In genomic region chr2:44936715-44937687, GRCh38 we compare ENCODE assay signal across 15 cellular contexts. TPM values are rescaled to one million over a fixed set of nuclear protein-coding genes. Genes with fewer than 3 reads are reported as not detected.
DNase-seq lines count a peak whose midpoint lies in the region; ATAC-seq, FAIRE-seq and TF ChIP-seq lines count a peak whose summit lies in the region.
"Had no signal": no experiment of that assay in that cellular context is flagged by ENCODE, and none has a peak within 500 bp of the region (broad histone marks: within the 10 kb centered on the region; RNA-seq: fewer than 3 reads in every experiment).

No MANE protein-coding gene starts in this region.

- H3K9me3 Mint-ChIP-seq in CD8-positive, alpha-beta memory T cell, result no peaks in the 10 kb centered on the region
- peaks cover under 1% of the 10 kb centered on the region for H3K9me3 Mint-ChIP-seq in neural progenitor cell
- H3K9me3 Mint-ChIP-seq: activated T-cell treated with anti-CD3 and anti-CD28 coated beads, Interleukin-2, amount 50 U/mL, for 24 hours had no signal

- CTCF ChIA-PET in CD8-positive, alpha-beta memory T cell (lab: Charles Lee), result no interaction called here

- H3K4me1 ChIP-seq in CD8-positive, alpha-beta memory T cell (ENCODE audit: insufficient read depth, low read length), result peaks cover 11% of the 10 kb centered on the region
- H3K4me1 ChIP-seq in HUES6 (ENCODE audit: control insufficient read depth, insufficient read depth, low read length) (peaks cover 60% of the 10 kb centered on the region), neural progenitor cell (peaks cover 53% of the 10 kb centered on the region)

- no peak overlapping the region for H2AFZ ChIP-seq in neural progenitor cell (replicated peaks)

- peaks cover 57% of the 10 kb centered on the region for H4K20me1 ChIP-seq in neural progenitor cell (ENCODE audit: low read depth)

- peaks cover 37 to 72% of the 10 kb centered on the region in 2 donors for H3K27me3 Mint-ChIP-seq in CD8-positive, alpha-beta memory T cell
- peaks cover 82% of the 10 kb centered on the region for H3K27me3 Mint-ChIP-seq in neural progenitor cell (ENCODE audit: insufficient read depth, low read depth)

- H3K9me3 ChIP-seq in CD8-positive, alpha-beta memory T cell (ENCODE audit: low read length), result no peaks in the 10 kb centered on the region
- H3K9me3 ChIP-seq in HUES6 (ENCODE audit: control insufficient read depth, insufficient read depth, low read depth, low read length), result no peaks in the 10 kb centered on the region
- H3K9me3 ChIP-seq in neural progenitor cell (ENCODE audit: low read depth), result no peaks in the 10 kb centered on the region
- H3K9me3 ChIP-seq: heart right ventricle had no signal

- peaks cover 43% of the 10 kb centered on the region for H3K27me3 ChIP-seq in CD8-positive, alpha-beta memory T cell (ENCODE audit: insufficient read depth, low read length, poor library complexity, severe bottlenecking)
- H3K27me3 ChIP-seq in HUES6 (ENCODE audit: control insufficient read depth, insufficient read depth, low read length) (peaks cover 100% of the 10 kb centered on the region), neural progenitor cell (peaks cover 76% of the 10 kb centered on the region)

- H3K4me1 Mint-ChIP-seq in CD8-positive, alpha-beta memory T cell, result peaks cover 18 to 62% (median 27%) of the 10 kb centered on the region in 3 donors
- H3K4me1 Mint-ChIP-seq in neural progenitor cell, result peaks cover 46% of the 10 kb centered on the region

- no peak overlapping the region for H3K27ac ChIP-seq in CD8-positive, alpha-beta memory T cell (ENCODE audit: low read depth, low read length)
- H3K27ac ChIP-seq in HUES6 (ENCODE audit: low read depth, low read length) (no peak overlapping the region), coronary artery (no peak overlapping the region), neural progenitor cell (peak overlapping the region; percentile 92)
- H3K27ac ChIP-seq: heart right ventricle, VCaP had no signal

- H3K27ac Mint-ChIP-seq in CD8-positive, alpha-beta memory T cell, result no peak overlapping the region
- no peak overlapping the region for H3K27ac Mint-ChIP-seq in neural progenitor cell
- H3K27ac Mint-ChIP-seq: activated T-cell treated with anti-CD3 and anti-CD28 coated beads, Interleukin-2, amount 50 U/mL, for 24 hours had no signal

- peaks cover 97% of the 10 kb centered on the region for H3K79me2 ChIP-seq in neural progenitor cell (ENCODE audit: low read depth)

- no peak for FAIRE-seq in GM19239 (lab: Jason Lieb, UNC)

- no peak for DNase-seq in CD8-positive, alpha-beta memory T cell
- DNase-seq in coronary artery (ENCODE audit: low spot score), result no peak
- peak; percentile 93 for DNase-seq in neural progenitor cell (ENCODE audit: low spot score)
- no peak for DNase-seq in COR-L47 (lab: John Stamatoyannopoulos, UW)
- DNase-seq in GM19239 (ENCODE audit: insufficient read length, low spot score), result no peak
- DNase-seq: heart right ventricle, NCI-H1105 treated with DMSO at 0.1 percent for 48 hours, Right ventricle myocardium superior had no signal

- peaks cover 78% of the 10 kb centered on the region for H3F3A ChIP-seq in neural progenitor cell (ENCODE audit: low read depth)

- no peak overlapping the region for H3K4me3 ChIP-seq in CD8-positive, alpha-beta memory T cell (ENCODE audit: low read length)
- H3K4me3 ChIP-seq in HUES6 (ENCODE audit: low read depth, low read length) (peak overlapping the region; percentile 56), coronary artery (peak overlapping the region; percentile 55), neural progenitor cell (peak overlapping the region; percentile 96)

- TF ChIP-seq CTCF in coronary artery (IDR thresholded peaks at IDR 0.05), result no peak
- TF ChIP-seq CTCF in neural progenitor cell (IDR thresholded peaks at IDR 0.05), result no peak

- H3K36me3 Mint-ChIP-seq in CD8-positive, alpha-beta memory T cell, result no peaks in the 10 kb centered on the region
- H3K36me3 Mint-ChIP-seq in neural progenitor cell, result no peaks in the 10 kb centered on the region

- POLR2A ChIA-PET in CD8-positive, alpha-beta memory T cell (lab: Charles Lee), result no interaction called here

- peak overlapping the region in 6 of 7 donors; percentile 16 to 84 (median 43) for H3K4me3 Mint-ChIP-seq in CD8-positive, alpha-beta memory T cell
- H3K4me3 Mint-ChIP-seq in neural progenitor cell, result peak overlapping the region; percentile 76

- no peaks in the 10 kb centered on the region for H3K36me3 ChIP-seq in CD8-positive, alpha-beta memory T cell (ENCODE audit: insufficient read depth, low read length)
- H3K36me3 ChIP-seq in HUES6 (ENCODE audit: control insufficient read depth, insufficient read depth, low read length), result no peaks in the 10 kb centered on the region
- no peaks in the 10 kb centered on the region for H3K36me3 ChIP-seq in neural progenitor cell
- H3K36me3 ChIP-seq: heart right ventricle had no signal

- no peak overlapping the region for H3K9ac ChIP-seq in HUES6 (ENCODE audit: low read length)
- H3K9ac ChIP-seq in neural progenitor cell, result no peak overlapping the region

- peak overlapping the region; percentile 99 for H3K4me2 ChIP-seq in neural progenitor cell

- ATAC-seq in HG03095 (IDR thresholded peaks at IDR 0.05; ENCODE audit: unreplicated experiment), result no peak
- ATAC-seq in GM19467 (IDR thresholded peaks at IDR 0.05; ENCODE audit: unreplicated experiment), result no peak
- ATAC-seq: heart right ventricle had no signal

RNA-seq across cellular contexts. Expression of gene SIX3, which starts 4.5 kb away (rescaled TPM):
- total RNA-seq in CD8-positive, alpha-beta memory T cell, result not detected
- polyA plus RNA-seq in CD8-positive, alpha-beta memory T cell, result not detected
- 14.5 and 28.8 TPM in 2 replicates for total RNA-seq in neural progenitor cell (ENCODE audit: low replicate concordance)
- total RNA-seq: heart right ventricle, pulmonary artery endothelial cell, Right ventricle myocardium superior, subcutaneous adipose tissue had no signal
- polyA plus RNA-seq: heart right ventricle had no signal

Comparison
In these comparisons a context has a peak if more than half of its experiments do, and no peak if none do; other contexts are left out.
1. RNA of gene SIX3, which starts 4.5 kb away (total RNA-seq): 14.5 to 28.8 TPM in neural progenitor cell; not detected in CD8-positive, alpha-beta memory T cell; every median in the first group is over 10 times any median in the second.